8 cellular contexts compared by ENCODE assay signal in genomic region chr7:128627124-128627523, GRCh38. TPM values are rescaled to one million over a fixed set of nuclear protein-coding genes. Genes with fewer than 3 reads are reported as not detected.
DNase-seq lines count a peak whose midpoint lies in the region; ATAC-seq and TF ChIP-seq lines count a peak whose summit lies in the region.
"Not testable (repeated sequence)": the region's sequence is repeated elsewhere in the genome, so short reads cannot be mapped to it uniquely, and the experiment has no call there.
"Had no signal": no experiment of that assay in that cellular context is flagged by ENCODE, and none has a peak within 500 bp of the region (broad histone marks: within the 10 kb centered on the region; RNA-seq: fewer than 3 reads in every experiment).

No MANE protein-coding gene starts in this region.

- not testable (repeated sequence) for H3F3A ChIP-seq in PC-3 (ENCODE audit: low read length, unreplicated experiment)

- CTCF ChIA-PET in PC-3 (lab: Charles Lee), result not testable (repeated sequence)

- DNase-seq in EL (peak; percentile 40), HCEC 1CT (peak; percentile 50), PC-3 (peak; percentile 4), cardiac fibroblast (ENCODE audit: low read depth in 2 of 2) (peak; percentile 15 to 66), fibroblast of mammary gland (ENCODE audit: low read depth) (peak; percentile 62), fibroblast of villous mesenchyme (ENCODE audit: low read depth) (peak; percentile 8), stromal cell of bone marrow (ENCODE audit: low read depth) (peak; percentile 25)

- intact Hi-C loops in PC-3 (cut with micrococcal nuclease), result not testable (repeated sequence)

- not testable (repeated sequence) for H3K27me3 ChIP-seq in PC-3 (ENCODE audit: low read length)

- TF ChIP-seq CTCF in PC-3 (conservative IDR thresholded peaks at IDR 0.05; ENCODE audit: low read depth, low read length); cardiac fibroblast (IDR thresholded peaks at IDR 0.05; ENCODE audit: low read depth, low read length); fibroblast of mammary gland (conservative IDR thresholded peaks at IDR 0.05; ENCODE audit: control insufficient read depth, insufficient read depth, low read depth, low read length); fibroblast of villous mesenchyme (IDR thresholded peaks at IDR 0.05; ENCODE audit: insufficient read depth, low read depth, low read length): not testable (repeated sequence)

- H4K20me1 ChIP-seq in PC-3 (ENCODE audit: low read length), result not testable (repeated sequence)

- H3K79me2 ChIP-seq in PC-3 (ENCODE audit: low read length), result not testable (repeated sequence)

- H3K9me2 ChIP-seq in PC-3 (replicated peaks; ENCODE audit: low read length), result not testable (repeated sequence)

- POLR2A ChIA-PET in PC-3 (lab: Charles Lee; ENCODE audit: unreplicated experiment), result not testable (repeated sequence)

- H2AFZ ChIP-seq in PC-3 (ENCODE audit: low read length), result not testable (repeated sequence)

- H3K4me2 ChIP-seq in PC-3 (ENCODE audit: low read length), result not testable (repeated sequence)

- not testable (repeated sequence) for H3K9me3 ChIP-seq in PC-3 (ENCODE audit: low read length)

- not testable (repeated sequence) for H3K9ac ChIP-seq in PC-3 (ENCODE audit: low read length)

- ATAC-seq in PC-3, result not testable (repeated sequence)

- H3K36me3 ChIP-seq in PC-3 (ENCODE audit: low read depth, low read length), result not testable (repeated sequence)

- H3K27ac ChIP-seq in PC-3 (ENCODE audit: low read length), result not testable (repeated sequence)

- not testable (repeated sequence) for BruUV-seq in PC-3 (replicated peaks; lab: Mats Ljungman, UMichigan)

- not testable (repeated sequence) for H3K4me1 ChIP-seq in PC-3 (ENCODE audit: insufficient read depth, low read length)

- H3K4me3 ChIP-seq in PC-3 (ENCODE audit: low read length); cardiac fibroblast (replicated peaks in 1 of 2; ENCODE audit: low read depth in 2 of 2, low read length in 2 of 2); fibroblast of mammary gland (ENCODE audit: control insufficient read depth, low read depth, low read length); fibroblast of villous mesenchyme (ENCODE audit: low read depth, low read length): not testable (repeated sequence)

RNA-seq across cellular contexts. Expression of gene GARIN1A, which starts 45.0 kb away (rescaled TPM):
- total RNA-seq in PC-3 (2014; rRNA removed), result 0.91 and 3.6 TPM in 2 replicates
- 0.64 and 2.6 TPM in 2 replicates for total RNA-seq in fibroblast of villous mesenchyme
- total RNA-seq: HepG2 had no signal

Comparison
In these comparisons a context has a peak if more than half of its experiments do, and no peak if none do; other contexts are left out.
1. DNase-seq: peak in every context shown above with its lines; median percentile 62 in fibroblast of mammary gland; 50 in HCEC 1CT; 40 in cardiac fibroblast; 40 in EL; 25 in stromal cell of bone marrow; 8 in fibroblast of villous mesenchyme; 4 in PC-3.